8 cellular contexts compared by ENCODE assay signal in genomic region chr12:42097971-42098370, GRCh38. TPM values are rescaled to one million over a fixed set of nuclear protein-coding genes. Genes with fewer than 3 reads are reported as not detected.
A peak's percentile ranks its signal among the peaks of the same experiment; 100 is the strongest.
DNase-seq lines count a peak whose midpoint lies in the region; ATAC-seq and TF ChIP-seq lines count a peak whose summit lies in the region.

No MANE protein-coding gene starts in this region.

- ATAC-seq in GM19372 (IDR thresholded peaks at IDR 0.05; ENCODE audit: low read depth, unreplicated experiment) (peak; percentile 91), HG03378 (IDR thresholded peaks at IDR 0.05; ENCODE audit: unreplicated experiment) (peak; percentile 92)

- no peaks in the 10 kb centered on the region for H3K9me3 Mint-ChIP-seq in endothelial cell (ENCODE audit: unreplicated experiment)

- H3K27ac ChIP-seq in ascending aorta (peak overlapping the region in 1 of 2 donors; percentile 49), subcutaneous abdominal adipose tissue (ENCODE audit: low read depth, low read length) (no peak overlapping the region), dorsolateral prefrontal cortex (no peak overlapping the region)

- H3K36me3 ChIP-seq in ascending aorta (no peaks in the 10 kb centered on the region), subcutaneous abdominal adipose tissue (ENCODE audit: control insufficient read depth in 5 of 5, insufficient read depth in 5 of 5, low read length in 5 of 5) (peaks cover 0 to 15% (median 6%) of the 10 kb centered on the region in 5 donors)

- DNase-seq in CD1c-positive myeloid dendritic cell (ENCODE audit: extremely low spot score) (peak; percentile 81), ascending aorta (ENCODE audit: low spot score in 2 of 2) (no peak), endothelial cell (ENCODE audit: low spot score) (no peak), dorsolateral prefrontal cortex (no peak), T-helper 9 cell (no peak)

- peaks cover 4% of the 10 kb centered on the region for H3K4me1 Mint-ChIP-seq in endothelial cell (ENCODE audit: unreplicated experiment)

- no peaks in the 10 kb centered on the region for H3K27me3 Mint-ChIP-seq in endothelial cell (ENCODE audit: unreplicated experiment)

- H3K4me3 ChIP-seq in ascending aorta = peak overlapping the region; percentile 38 to 49
- H3K4me3 ChIP-seq in subcutaneous abdominal adipose tissue (ENCODE audit: low read depth in 1 of 5, low read length in 5 of 5) = peak overlapping the region in 3 of 5 donors; percentile 0 to 42 (median 0)
- peak overlapping the region in 6 of 59 donors; percentile 3 to 32 (median 6) for H3K4me3 ChIP-seq in dorsolateral prefrontal cortex

- no peaks in the 10 kb centered on the region for H3K27me3 ChIP-seq in ascending aorta
- no peaks in the 10 kb centered on the region for H3K27me3 ChIP-seq in subcutaneous abdominal adipose tissue (ENCODE audit: control insufficient read depth in 5 of 5, insufficient read depth in 4 of 5, low read length in 5 of 5)
- no peaks in the 10 kb centered on the region for H3K27me3 ChIP-seq in dorsolateral prefrontal cortex

- intact Hi-C loops in ascending aorta (cut with DNase I) = no loop called here
- intact Hi-C loops in dorsolateral prefrontal cortex (cut with DNase I) = no loop called here

- no peak for TF ChIP-seq CTCF in ascending aorta (IDR thresholded peaks at IDR 0.05)
- TF ChIP-seq CTCF in endothelial cell (IDR thresholded peaks at IDR 0.05; ENCODE audit: unreplicated experiment) = no peak
- TF ChIP-seq CTCF in dorsolateral prefrontal cortex (IDR thresholded peaks at IDR 0.05 in 54 of 56, conservative IDR thresholded peaks at IDR 0.05 in 2 of 56; ENCODE audit: low read depth in 1 of 56, partially characterized antibody in 56 of 56) = no peak

- H3K4me3 Mint-ChIP-seq in endothelial cell (ENCODE audit: unreplicated experiment) = no peak overlapping the region

- H3K36me3 Mint-ChIP-seq in endothelial cell (ENCODE audit: low read depth, unreplicated experiment) = no peaks in the 10 kb centered on the region

- H3K4me1 ChIP-seq in ascending aorta = no peaks in the 10 kb centered on the region
- H3K4me1 ChIP-seq in subcutaneous abdominal adipose tissue (ENCODE audit: control insufficient read depth in 5 of 5, insufficient read depth in 5 of 5, low read length in 5 of 5) = no peaks in the 10 kb centered on the region

- H3K9me3 ChIP-seq in ascending aorta = no peaks in the 10 kb centered on the region
- no peaks in the 10 kb centered on the region for H3K9me3 ChIP-seq in subcutaneous abdominal adipose tissue (ENCODE audit: control insufficient read depth in 5 of 5, low read length in 5 of 5)

- H3K9ac ChIP-seq in subcutaneous abdominal adipose tissue (ENCODE audit: low read length in 5 of 5) = no peak overlapping the region

- no peak overlapping the region for H3K27ac Mint-ChIP-seq in endothelial cell (ENCODE audit: unreplicated experiment)

RNA-seq across cellular contexts. Expression of gene GXYLT1, which starts 46.7 kb away (rescaled TPM):
- total RNA-seq in ascending aorta (12.3 TPM), endothelial cell (ENCODE audit: unreplicated experiment) (28.9 TPM), dorsolateral prefrontal cortex (10 to 100 TPM in 56 of 120 experiments, 1 to 10 TPM in 64; 5.8 to 13.8 (median 9.8) TPM)
